In the genomic region with DNA sequence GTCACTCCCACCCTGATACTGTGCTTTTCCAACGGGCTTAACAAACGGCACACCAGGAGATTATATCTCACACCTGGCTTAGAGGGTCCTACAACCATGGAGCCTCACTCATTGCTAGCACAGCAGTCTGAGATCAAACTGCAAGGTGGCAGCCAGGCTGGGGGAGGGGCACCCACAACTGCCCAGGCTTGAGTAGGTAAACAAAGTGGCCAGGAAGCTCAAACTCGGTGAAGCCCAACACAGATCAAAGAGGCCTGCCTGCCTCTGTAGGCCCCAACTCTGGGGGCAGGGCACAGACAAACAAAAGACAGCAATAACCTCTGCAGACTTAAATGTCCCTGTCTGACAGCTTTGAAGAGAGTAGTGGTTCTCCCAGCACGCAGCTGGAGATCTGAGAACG, we compare ENCODE assay signal across 1 cellular context.
A peak's percentile ranks its signal among the peaks of the same experiment; 100 is the strongest.
TF ChIP-seq lines count a peak whose summit lies in the region.
"Not testable (repeated sequence)": the region's sequence is repeated elsewhere in the genome, so short reads cannot be mapped to it uniquely, and the experiment has no call there.

No MANE protein-coding gene starts in this region.

TF ChIP-seq in HepG2, 621 proteins besides CTCF, POLR2A, EP300 and RAD21 (continued from another document and continues in another):
- TF ChIP-seq, protein P1, sequence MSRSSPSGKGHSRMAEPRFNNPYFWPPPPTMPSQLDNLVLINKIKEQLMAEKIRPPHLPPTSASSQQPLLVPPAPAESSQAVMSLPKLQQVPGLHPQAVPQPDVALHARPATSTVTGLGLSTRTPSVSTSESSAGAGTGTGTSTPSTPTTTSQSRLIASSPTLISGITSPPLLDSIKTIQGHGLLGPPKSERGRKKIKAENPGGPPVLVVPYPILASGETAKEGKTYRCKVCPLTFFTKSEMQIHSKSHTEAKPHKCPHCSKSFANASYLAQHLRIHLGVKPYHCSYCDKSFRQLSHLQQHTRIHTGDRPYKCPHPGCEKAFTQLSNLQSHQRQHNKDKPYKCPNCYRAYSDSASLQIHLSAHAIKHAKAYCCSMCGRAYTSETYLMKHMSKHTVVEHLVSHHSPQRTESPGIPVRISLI (CRISPR knock-in tag; IDR thresholded peaks at IDR 0.05; ENCODE audit: borderline replicate concordance) = peak; percentile 67; the same call in 1 of the 2 replicates
- TF ChIP-seq GATAD2A (CRISPR knock-in tag; IDR thresholded peaks at IDR 0.05) (peak; percentile 74), ZNF607 (CRISPR knock-in tag; IDR thresholded peaks at IDR 0.05; ENCODE audit: borderline replicate concordance) (peak; percentile 51; the same call in 1 of the 2 replicates), MAFF (IDR thresholded peaks at IDR 0.05; ENCODE audit: low read depth, low read length) (peak; percentile 6; the same call in 1 of the 2 replicates), TBX3 (IDR thresholded peaks at IDR 0.05; ENCODE audit: borderline replicate concordance) (peak; percentile 66), CREM (IDR thresholded peaks at IDR 0.05) (peak; percentile 33; the same call in 1 of the 2 replicates), DMAP1 (CRISPR knock-in tag; IDR thresholded peaks at IDR 0.05) (peak; percentile 52; the same call in 1 of the 2 replicates), ZNF557 (CRISPR knock-in tag; IDR thresholded peaks at IDR 0.05) (peak; percentile 38; the same call in 1 of the 2 replicates), MIER3 (CRISPR knock-in tag; IDR thresholded peaks at IDR 0.05; ENCODE audit: borderline replicate concordance) (peak; percentile 59; the same call in 1 of the 2 replicates), ZFY (CRISPR knock-in tag; IDR thresholded peaks at IDR 0.05) (peak; percentile 84), ZNF605 (CRISPR knock-in tag; IDR thresholded peaks at IDR 0.05) (peak; percentile 58; the same call in 1 of the 2 replicates), NFKB2 (CRISPR knock-in tag; IDR thresholded peaks at IDR 0.05; ENCODE audit: borderline replicate concordance) (peak; percentile 51; the same call in 1 of the 2 replicates), STAG1 (CRISPR knock-in tag; IDR thresholded peaks at IDR 0.05) (peak; percentile 35), ISL2 (CRISPR knock-in tag; IDR thresholded peaks at IDR 0.05) (peak; percentile 91), ZFX (CRISPR knock-in tag; IDR thresholded peaks at IDR 0.05; ENCODE audit: low read depth) (peak; percentile 85), GATAD1 (CRISPR knock-in tag; IDR thresholded peaks at IDR 0.05) (peak; percentile 52; the same call in 1 of the 2 replicates), ETV5 (CRISPR knock-in tag; IDR thresholded peaks at IDR 0.05; ENCODE audit: borderline replicate concordance) (peak; percentile 74), ZNF564 (CRISPR knock-in tag; IDR thresholded peaks at IDR 0.05) (0 out of 2 replicates have a peak, but pooled peaks have one; percentile 50), ZNF788 (CRISPR knock-in tag; IDR thresholded peaks at IDR 0.05; ENCODE audit: borderline replicate concordance) (peak; percentile 74; the same call in 1 of the 2 replicates), BORCS8-MEF2B (CRISPR knock-in tag; IDR thresholded peaks at IDR 0.05) (peak; percentile 81; the same call in 1 of the 2 replicates), SNAPC2 (CRISPR knock-in tag; IDR thresholded peaks at IDR 0.05) (peak; percentile 57; the same call in 1 of the 2 replicates), KDM6A (CRISPR knock-in tag; IDR thresholded peaks at IDR 0.05; ENCODE audit: low read depth) (peak; percentile 82), ZFP1 (CRISPR knock-in tag; IDR thresholded peaks at IDR 0.05) (peak; percentile 63; the same call in 1 of the 2 replicates), TCF7 (IDR thresholded peaks at IDR 0.05; ENCODE audit: low read depth) (peak; percentile 91), SOX5 (CRISPR knock-in tag; IDR thresholded peaks at IDR 0.05; ENCODE audit: borderline replicate concordance) (peak; percentile 91), ZNF614 (CRISPR knock-in tag; IDR thresholded peaks at IDR 0.05; ENCODE audit: borderline replicate concordance) (peak; percentile 79; the same call in 1 of the 2 replicates)
- TF ChIP-seq, protein P2, sequence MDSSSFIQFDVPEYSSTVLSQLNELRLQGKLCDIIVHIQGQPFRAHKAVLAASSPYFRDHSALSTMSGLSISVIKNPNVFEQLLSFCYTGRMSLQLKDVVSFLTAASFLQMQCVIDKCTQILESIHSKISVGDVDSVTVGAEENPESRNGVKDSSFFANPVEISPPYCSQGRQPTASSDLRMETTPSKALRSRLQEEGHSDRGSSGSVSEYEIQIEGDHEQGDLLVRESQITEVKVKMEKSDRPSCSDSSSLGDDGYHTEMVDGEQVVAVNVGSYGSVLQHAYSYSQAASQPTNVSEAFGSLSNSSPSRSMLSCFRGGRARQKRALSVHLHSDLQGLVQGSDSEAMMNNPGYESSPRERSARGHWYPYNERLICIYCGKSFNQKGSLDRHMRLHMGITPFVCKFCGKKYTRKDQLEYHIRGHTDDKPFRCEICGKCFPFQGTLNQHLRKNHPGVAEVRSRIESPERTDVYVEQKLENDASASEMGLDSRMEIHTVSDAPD (CRISPR knock-in tag; IDR thresholded peaks at IDR 0.05) = peak; percentile 77; the same call in 1 of the 2 replicates
- TF ChIP-seq CREM (CRISPR knock-in tag; IDR thresholded peaks at IDR 0.05) = not testable (repeated sequence)
- TF ChIP-seq, protein P3, sequence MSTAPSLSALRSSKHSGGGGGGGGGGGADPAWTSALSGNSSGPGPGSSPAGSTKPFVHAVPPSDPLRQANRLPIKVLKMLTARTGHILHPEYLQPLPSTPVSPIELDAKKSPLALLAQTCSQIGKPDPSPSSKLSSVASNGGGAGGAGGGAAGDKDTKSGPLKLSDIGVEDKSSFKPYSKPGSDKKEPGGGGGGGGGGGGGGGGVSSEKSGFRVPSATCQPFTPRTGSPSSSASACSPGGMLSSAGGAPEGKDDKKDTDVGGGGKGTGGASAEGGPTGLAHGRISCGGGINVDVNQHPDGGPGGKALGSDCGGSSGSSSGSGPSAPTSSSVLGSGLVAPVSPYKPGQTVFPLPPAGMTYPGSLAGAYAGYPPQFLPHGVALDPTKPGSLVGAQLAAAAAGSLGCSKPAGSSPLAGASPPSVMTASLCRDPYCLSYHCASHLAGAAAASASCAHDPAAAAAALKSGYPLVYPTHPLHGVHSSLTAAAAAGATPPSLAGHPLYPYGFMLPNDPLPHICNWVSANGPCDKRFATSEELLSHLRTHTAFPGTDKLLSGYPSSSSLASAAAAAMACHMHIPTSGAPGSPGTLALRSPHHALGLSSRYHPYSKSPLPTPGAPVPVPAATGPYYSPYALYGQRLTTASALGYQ (CRISPR knock-in tag; IDR thresholded peaks at IDR 0.05) = peak; percentile 71; the same call in 1 of the 2 replicates
- TF ChIP-seq, protein P4, sequence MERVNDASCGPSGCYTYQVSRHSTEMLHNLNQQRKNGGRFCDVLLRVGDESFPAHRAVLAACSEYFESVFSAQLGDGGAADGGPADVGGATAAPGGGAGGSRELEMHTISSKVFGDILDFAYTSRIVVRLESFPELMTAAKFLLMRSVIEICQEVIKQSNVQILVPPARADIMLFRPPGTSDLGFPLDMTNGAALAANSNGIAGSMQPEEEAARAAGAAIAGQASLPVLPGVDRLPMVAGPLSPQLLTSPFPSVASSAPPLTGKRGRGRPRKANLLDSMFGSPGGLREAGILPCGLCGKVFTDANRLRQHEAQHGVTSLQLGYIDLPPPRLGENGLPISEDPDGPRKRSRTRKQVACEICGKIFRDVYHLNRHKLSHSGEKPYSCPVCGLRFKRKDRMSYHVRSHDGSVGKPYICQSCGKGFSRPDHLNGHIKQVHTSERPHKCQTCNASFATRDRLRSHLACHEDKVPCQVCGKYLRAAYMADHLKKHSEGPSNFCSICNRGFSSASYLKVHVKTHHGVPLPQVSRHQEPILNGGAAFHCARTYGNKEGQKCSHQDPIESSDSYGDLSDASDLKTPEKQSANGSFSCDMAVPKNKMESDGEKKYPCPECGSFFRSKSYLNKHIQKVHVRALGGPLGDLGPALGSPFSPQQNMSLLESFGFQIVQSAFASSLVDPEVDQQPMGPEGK (CRISPR knock-in tag; IDR thresholded peaks at IDR 0.05) = peak; percentile 66; the same call in 1 of the 2 replicates
- TF ChIP-seq, protein P5, sequence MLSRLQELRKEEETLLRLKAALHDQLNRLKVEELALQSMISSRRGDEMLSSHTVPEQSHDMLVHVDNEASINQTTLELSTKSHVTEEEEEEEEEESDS (CRISPR knock-in tag; IDR thresholded peaks at IDR 0.05; ENCODE audit: borderline replicate concordance) = 0 out of 2 replicates have a peak, but pooled peaks have one; percentile 31
- TF ChIP-seq, protein P6, sequence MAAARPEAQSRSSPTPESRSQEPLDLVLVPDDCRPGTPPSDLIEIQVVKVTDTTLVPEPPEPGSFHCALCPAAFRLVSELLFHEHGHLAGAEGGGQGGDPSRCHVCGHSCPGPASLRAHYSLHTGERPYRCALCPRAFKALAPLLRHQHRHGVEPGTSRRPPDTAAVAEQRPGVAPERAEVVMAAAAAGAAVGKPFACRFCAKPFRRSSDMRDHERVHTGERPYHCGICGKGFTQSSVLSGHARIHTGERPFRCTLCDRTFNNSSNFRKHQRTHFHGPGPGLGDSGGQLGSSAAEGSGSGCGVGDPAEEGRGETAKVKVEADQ (CRISPR knock-in tag; IDR thresholded peaks at IDR 0.05; ENCODE audit: borderline replicate concordance) = peak; percentile 38; the same call in 1 of the 2 replicates
- TF ChIP-seq, protein P7, sequence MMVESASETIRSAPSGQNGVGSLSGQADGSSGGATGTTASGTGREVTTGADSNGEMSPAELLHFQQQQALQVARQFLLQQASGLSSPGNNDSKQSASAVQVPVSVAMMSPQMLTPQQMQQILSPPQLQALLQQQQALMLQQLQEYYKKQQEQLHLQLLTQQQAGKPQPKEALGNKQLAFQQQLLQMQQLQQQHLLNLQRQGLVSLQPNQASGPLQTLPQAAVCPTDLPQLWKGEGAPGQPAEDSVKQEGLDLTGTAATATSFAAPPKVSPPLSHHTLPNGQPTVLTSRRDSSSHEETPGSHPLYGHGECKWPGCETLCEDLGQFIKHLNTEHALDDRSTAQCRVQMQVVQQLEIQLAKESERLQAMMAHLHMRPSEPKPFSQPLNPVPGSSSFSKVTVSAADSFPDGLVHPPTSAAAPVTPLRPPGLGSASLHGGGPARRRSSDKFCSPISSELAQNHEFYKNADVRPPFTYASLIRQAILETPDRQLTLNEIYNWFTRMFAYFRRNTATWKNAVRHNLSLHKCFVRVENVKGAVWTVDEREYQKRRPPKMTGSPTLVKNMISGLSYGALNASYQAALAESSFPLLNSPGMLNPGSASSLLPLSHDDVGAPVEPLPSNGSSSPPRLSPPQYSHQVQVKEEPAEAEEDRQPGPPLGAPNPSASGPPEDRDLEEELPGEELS (CRISPR knock-in tag; IDR thresholded peaks at IDR 0.05) = peak; percentile 92
- TF ChIP-seq, protein P8, sequence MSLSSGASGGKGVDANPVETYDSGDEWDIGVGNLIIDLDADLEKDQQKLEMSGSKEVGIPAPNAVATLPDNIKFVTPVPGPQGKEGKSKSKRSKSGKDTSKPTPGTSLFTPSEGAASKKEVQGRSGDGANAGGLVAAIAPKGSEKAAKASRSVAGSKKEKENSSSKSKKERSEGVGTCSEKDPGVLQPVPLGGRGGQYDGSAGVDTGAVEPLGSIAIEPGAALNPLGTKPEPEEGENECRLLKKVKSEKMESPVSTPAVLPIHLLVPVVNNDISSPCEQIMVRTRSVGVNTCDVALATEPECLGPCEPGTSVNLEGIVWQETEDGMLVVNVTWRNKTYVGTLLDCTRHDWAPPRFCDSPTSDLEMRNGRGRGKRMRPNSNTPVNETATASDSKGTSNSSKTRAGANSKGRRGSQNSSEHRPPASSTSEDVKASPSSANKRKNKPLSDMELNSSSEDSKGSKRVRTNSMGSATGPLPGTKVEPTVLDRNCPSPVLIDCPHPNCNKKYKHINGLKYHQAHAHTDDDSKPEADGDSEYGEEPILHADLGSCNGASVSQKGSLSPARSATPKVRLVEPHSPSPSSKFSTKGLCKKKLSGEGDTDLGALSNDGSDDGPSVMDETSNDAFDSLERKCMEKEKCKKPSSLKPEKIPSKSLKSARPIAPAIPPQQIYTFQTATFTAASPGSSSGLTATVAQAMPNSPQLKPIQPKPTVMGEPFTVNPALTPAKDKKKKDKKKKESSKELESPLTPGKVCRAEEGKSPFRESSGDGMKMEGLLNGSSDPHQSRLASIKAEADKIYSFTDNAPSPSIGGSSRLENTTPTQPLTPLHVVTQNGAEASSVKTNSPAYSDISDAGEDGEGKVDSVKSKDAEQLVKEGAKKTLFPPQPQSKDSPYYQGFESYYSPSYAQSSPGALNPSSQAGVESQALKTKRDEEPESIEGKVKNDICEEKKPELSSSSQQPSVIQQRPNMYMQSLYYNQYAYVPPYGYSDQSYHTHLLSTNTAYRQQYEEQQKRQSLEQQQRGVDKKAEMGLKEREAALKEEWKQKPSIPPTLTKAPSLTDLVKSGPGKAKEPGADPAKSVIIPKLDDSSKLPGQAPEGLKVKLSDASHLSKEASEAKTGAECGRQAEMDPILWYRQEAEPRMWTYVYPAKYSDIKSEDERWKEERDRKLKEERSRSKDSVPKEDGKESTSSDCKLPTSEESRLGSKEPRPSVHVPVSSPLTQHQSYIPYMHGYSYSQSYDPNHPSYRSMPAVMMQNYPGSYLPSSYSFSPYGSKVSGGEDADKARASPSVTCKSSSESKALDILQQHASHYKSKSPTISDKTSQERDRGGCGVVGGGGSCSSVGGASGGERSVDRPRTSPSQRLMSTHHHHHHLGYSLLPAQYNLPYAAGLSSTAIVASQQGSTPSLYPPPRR (CRISPR knock-in tag; IDR thresholded peaks at IDR 0.05; ENCODE audit: borderline replicate concordance) = peak; percentile 44; the same call in 1 of the 2 replicates
- TF ChIP-seq, protein P9, sequence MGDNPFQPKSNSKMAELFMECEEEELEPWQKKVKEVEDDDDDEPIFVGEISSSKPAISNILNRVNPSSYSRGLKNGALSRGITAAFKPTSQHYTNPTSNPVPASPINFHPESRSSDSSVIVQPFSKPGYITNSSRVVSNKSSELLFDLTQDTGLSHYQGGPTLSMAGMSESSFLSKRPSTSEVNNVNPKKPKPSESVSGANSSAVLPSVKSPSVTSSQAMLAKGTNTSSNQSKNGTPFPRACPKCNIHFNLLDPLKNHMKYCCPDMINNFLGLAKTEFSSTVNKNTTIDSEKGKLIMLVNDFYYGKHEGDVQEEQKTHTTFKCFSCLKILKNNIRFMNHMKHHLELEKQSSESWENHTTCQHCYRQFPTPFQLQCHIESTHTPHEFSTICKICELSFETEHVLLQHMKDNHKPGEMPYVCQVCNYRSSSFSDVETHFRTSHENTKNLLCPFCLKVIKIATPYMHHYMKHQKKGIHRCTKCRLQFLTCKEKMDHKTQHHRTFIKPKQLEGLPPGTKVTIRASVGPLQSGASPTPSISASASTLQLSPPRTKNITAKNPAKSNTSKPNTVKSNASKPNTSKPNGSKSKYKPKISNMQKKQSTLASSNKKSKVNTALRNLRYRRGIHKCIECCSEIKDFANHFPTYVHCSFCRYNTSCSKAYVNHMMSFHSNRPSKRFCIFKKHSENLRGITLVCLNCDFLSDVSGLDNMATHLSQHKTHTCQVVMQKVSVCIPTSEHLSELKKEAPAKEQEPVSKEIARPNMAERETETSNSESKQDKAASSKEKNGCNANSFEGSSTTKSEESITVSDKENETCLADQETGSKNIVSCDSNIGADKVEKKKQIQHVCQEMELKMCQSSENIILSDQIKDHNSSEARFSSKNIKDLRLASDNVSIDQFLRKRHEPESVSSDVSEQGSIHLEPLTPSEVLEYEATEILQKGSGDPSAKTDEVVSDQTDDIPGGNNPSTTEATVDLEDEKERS (CRISPR knock-in tag; IDR thresholded peaks at IDR 0.05) = 0 out of 2 replicates have a peak, but pooled peaks have one; percentile 48
